25 cellular contexts compared by ENCODE assay signal in the genomic region with DNA sequence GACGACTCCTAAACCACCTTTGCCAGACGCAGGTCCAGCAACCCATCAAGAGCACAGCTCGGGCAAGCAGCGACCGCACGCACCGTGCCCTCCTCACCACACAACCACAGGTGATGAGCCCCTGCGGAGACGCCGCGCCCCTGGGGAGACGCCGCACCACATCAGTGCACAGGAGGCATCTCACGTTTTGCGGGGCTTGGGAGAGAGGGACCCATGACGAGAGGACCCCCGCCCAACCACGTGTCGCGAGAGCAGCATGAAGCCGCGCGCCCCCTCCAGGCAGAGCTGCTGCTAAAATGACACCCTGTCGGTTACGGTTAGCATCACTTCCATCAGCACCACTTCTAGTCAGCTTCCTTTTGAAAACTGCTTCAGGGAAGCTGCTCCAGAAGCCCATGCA.
"Had no signal": no experiment of that assay in that cellular context is flagged by ENCODE, and none has a peak within 500 bp of the region (broad histone marks: within the 10 kb centered on the region; RNA-seq: fewer than 3 reads in every experiment).

No MANE protein-coding gene starts in this region.

- H3K36me3 ChIP-seq: ovary, uterus had no signal

- H3K27me3 Mint-ChIP-seq: naive thymus-derived CD8-positive, alpha-beta T cell; progenitor cell of endocrine pancreas; stimulated activated naive CD8-positive, alpha-beta T cell treated with anti-CD3 and anti-CD28 coated beads, Interleukin-15, amount 100 ng/mL, for 72 hours; type B pancreatic cell had no signal

- H3K27ac Mint-ChIP-seq: progenitor cell of endocrine pancreas; stimulated activated effector memory CD8-positive, alpha-beta T cell treated with anti-CD3 and anti-CD28 coated beads, Interleukin-12 subunit alpha, Interleukin-12 subunit beta, amount 100 ng/mL, for 72 hours had no signal

- H3K27ac ChIP-seq: left lung, lower lobe of right lung, ovary, sigmoid colon, spleen, tibial nerve, uterus had no signal

- FAIRE-seq: islet of Langerhans, kidney, small intestine had no signal

- H3K4me3 ChIP-seq: left lung, lower lobe of right lung, ovary, sigmoid colon, spleen, tibial nerve, uterus had no signal

- H3K4me1 ChIP-seq: uterus had no signal

- H3K9me3 ChIP-seq: left lung, lower lobe of right lung, ovary, sigmoid colon, spleen, tibial nerve, uterus had no signal

- H3K27me3 ChIP-seq: left lung, ovary, sigmoid colon, spleen, tibial nerve, uterus had no signal

- ATAC-seq: left colon; left lung; lower lobe of right lung; naive thymus-derived CD8-positive, alpha-beta T cell; right cardiac atrium; stimulated activated effector memory CD8-positive, alpha-beta T cell treated with anti-CD3 and anti-CD28 coated beads, Interleukin-12 subunit alpha, Interleukin-12 subunit beta, amount 100 ng/mL, for 72 hours; stimulated activated naive CD8-positive, alpha-beta T cell treated with anti-CD3 and anti-CD28 coated beads, Interleukin-15, amount 100 ng/mL, for 72 hours had no signal

- DNase-seq: head of caudate nucleus; hippocampal formation; kidney; left colon; left lung; lower lobe of right lung; mammary epithelial cell; mesenchymal stem cell; naive thymus-derived CD8-positive, alpha-beta T cell; nucleus accumbens; ovary; right cardiac atrium; sigmoid colon; small intestine; spleen; stimulated activated CD4-positive, alpha-beta T cell treated with anti-CD3 and anti-CD28 coated beads, Interleukin-4, amount 100 ng/mL, for 24 hours; stimulated activated naive CD4-positive, alpha-beta T cell treated with Interleukin-2 at 50 U/mL for 16 hours; stimulated activated naive CD8-positive, alpha-beta T cell treated with anti-CD3 and anti-CD28 coated beads, Interleukin-15, amount 100 ng/mL, for 72 hours; substantia nigra; uterus had no signal

- H3K4me3 Mint-ChIP-seq: naive thymus-derived CD8-positive, alpha-beta T cell; stimulated activated effector memory CD8-positive, alpha-beta T cell treated with anti-CD3 and anti-CD28 coated beads, Interleukin-12 subunit alpha, Interleukin-12 subunit beta, amount 100 ng/mL, for 72 hours; stimulated activated naive CD8-positive, alpha-beta T cell treated with anti-CD3 and anti-CD28 coated beads, Interleukin-15, amount 100 ng/mL, for 72 hours; type B pancreatic cell had no signal

- H3K9me3 Mint-ChIP-seq: naive thymus-derived CD8-positive, alpha-beta T cell; stimulated activated effector memory CD8-positive, alpha-beta T cell treated with anti-CD3 and anti-CD28 coated beads, Interleukin-12 subunit alpha, Interleukin-12 subunit beta, amount 100 ng/mL, for 72 hours; stimulated activated naive CD8-positive, alpha-beta T cell treated with anti-CD3 and anti-CD28 coated beads, Interleukin-15, amount 100 ng/mL, for 72 hours; type B pancreatic cell had no signal
